In genomic region chr17:77959926-77960521, GRCh38 we compare ENCODE assay signal across 8 cellular contexts. TPM values are rescaled to one million over a fixed set of nuclear protein-coding genes. Genes with fewer than 3 reads are reported as not detected.
DNase-seq lines count a peak whose midpoint lies in the region; ATAC-seq and TF ChIP-seq lines count a peak whose summit lies in the region.

No MANE protein-coding gene starts in this region.

- no peak for TF ChIP-seq CTCF in tibial nerve (IDR thresholded peaks at IDR 0.05)

- ATAC-seq in HG03442 (IDR thresholded peaks at IDR 0.05; ENCODE audit: unreplicated experiment): no peak
- no peak for ATAC-seq in GM21723 (IDR thresholded peaks at IDR 0.05; ENCODE audit: unreplicated experiment)

- no peak for TF ChIP-seq EP300 in tibial nerve (IDR thresholded peaks at IDR 0.05)

- H3K4me3 ChIP-seq in SK-N-MC (peak overlapping the region; percentile 88), muscle layer of colon (ENCODE audit: low read depth in 1 of 2, low read length in 2 of 2) (peak overlapping the region; percentile 80 to 81), tibial nerve (peak overlapping the region; percentile 61 to 72 (median 64))

- H3K36me3 ChIP-seq in SK-N-MC (ENCODE audit: insufficient read depth, low read length): no peaks in the 10 kb centered on the region
- no peaks in the 10 kb centered on the region for H3K36me3 ChIP-seq in muscle layer of colon (ENCODE audit: insufficient read depth, low read length)
- H3K36me3 ChIP-seq in tibial nerve: no peaks in the 10 kb centered on the region

- no peaks in the 10 kb centered on the region for H3K27me3 ChIP-seq in muscle layer of colon (ENCODE audit: control insufficient read depth in 1 of 2, insufficient read depth in 2 of 2, low read length in 2 of 2)
- H3K27me3 ChIP-seq in tibial nerve: no peaks in the 10 kb centered on the region

- peaks cover 44% of the 10 kb centered on the region for H3K4me1 ChIP-seq in muscle layer of colon (ENCODE audit: insufficient read depth, low read length)
- H3K4me1 ChIP-seq in tibial nerve: peaks cover 0 to 61% (median 28%) of the 10 kb centered on the region in 4 donors

- H3K27ac ChIP-seq in SK-N-MC (no peak overlapping the region), muscle layer of colon (ENCODE audit: low read depth, low read length) (peak overlapping the region; percentile 67), tibial nerve (peak overlapping the region in 3 of 4 donors; percentile 65 to 91 (median 72))

- no peaks in the 10 kb centered on the region for H3K9me3 ChIP-seq in SK-N-MC (ENCODE audit: low read depth, low read length)
- H3K9me3 ChIP-seq in muscle layer of colon (ENCODE audit: low read length): no peaks in the 10 kb centered on the region
- no peaks in the 10 kb centered on the region for H3K9me3 ChIP-seq in tibial nerve

- no peak overlapping the region for H3K9ac ChIP-seq in SK-N-MC (ENCODE audit: insufficient read length)
- H3K9ac ChIP-seq in muscle layer of colon (ENCODE audit: low read length): peak overlapping the region; percentile 66

- no peak for TF ChIP-seq POLR2A in tibial nerve (IDR thresholded peaks at IDR 0.05)

- peak; percentile 29 for DNase-seq in DMS153 (lab: John Stamatoyannopoulos, UW)
- no peak for DNase-seq in DMS153 treated with DMSO at 0.1 percent for 48 hours (lab: John Stamatoyannopoulos, UW; ENCODE audit: unreplicated experiment)
- DNase-seq in SK-N-MC (ENCODE audit: low read depth, low spot score): no peak
- DNase-seq in dermis blood vessel endothelial cell: peak; percentile 14
- no peak for DNase-seq in tibial nerve (ENCODE audit: low spot score in 2 of 2)

- WGBS in tibial nerve, 2 donors: 24 to 29% methylated on average over 23 of the region's 23 CpGs

RNA-seq across cellular contexts. Expression of gene TNRC6C, which starts 1.5 kb away (rescaled TPM):
- total RNA-seq in dermis blood vessel endothelial cell (8.2 and 13.1 TPM in 2 replicates), tibial nerve (10 to 100 TPM; 24.0 to 43.5 (median 34.3) TPM)

Comparison
In these comparisons a context has a peak if more than half of its experiments do, and no peak if none do; other contexts are left out.
1. DNase-seq: peak in DMS153 (single experiment) and dermis blood vessel endothelial cell (single experiment); none in DMS153 treated with DMSO at 0.1 percent for 48 hours (single experiment), SK-N-MC (single experiment) and tibial nerve (0 of 2).
2. Peak in every context shown above with its lines, with median percentiles within 50 percentile points of each other: H3K4me3 ChIP-seq.